ENCODE assay signal across 14 cellular contexts in the genomic region with DNA sequence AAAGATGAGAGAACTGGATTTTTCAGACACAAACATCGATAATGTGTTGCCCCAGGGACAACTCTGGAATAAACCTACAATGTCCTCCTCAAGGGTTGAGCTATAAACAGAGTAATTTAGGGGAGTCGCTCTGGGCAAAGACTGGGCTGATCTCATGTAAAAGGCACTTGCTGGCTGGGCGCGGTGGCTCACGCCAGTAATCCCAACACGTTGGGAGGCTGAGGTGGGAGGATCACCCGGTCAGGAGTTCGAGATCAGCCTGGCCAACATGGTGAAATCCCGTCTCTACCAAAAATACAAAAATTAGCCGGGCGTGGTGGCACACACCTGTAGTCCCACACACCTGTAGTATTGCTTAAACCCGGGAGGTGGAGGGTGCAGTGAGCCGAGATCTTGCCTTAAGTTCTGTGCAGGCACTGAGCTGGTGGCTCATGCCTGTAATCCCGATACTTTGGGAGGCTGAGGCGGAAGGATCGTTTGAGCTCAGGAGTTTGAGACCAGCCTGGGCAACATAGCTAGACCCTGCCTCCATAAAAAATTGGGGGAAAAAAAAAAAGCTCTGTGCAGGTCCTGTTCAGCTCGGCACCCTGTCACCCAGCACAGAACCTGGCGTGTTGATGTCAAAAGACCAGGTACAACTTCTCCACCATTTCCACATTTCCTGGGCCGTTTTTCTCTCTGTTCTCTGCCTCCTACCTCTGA. TPM values are rescaled to one million over a fixed set of nuclear protein-coding genes. Genes with fewer than 3 reads are reported as not detected.
DNase-seq lines count a peak whose midpoint lies in the region; ATAC-seq, FAIRE-seq and TF ChIP-seq lines count a peak whose summit lies in the region.
"Had no signal": no experiment of that assay in that cellular context is flagged by ENCODE, and none has a peak within 500 bp of the region (broad histone marks: within the 10 kb centered on the region; RNA-seq: fewer than 3 reads in every experiment).

No MANE protein-coding gene starts in this region.

- CTCF ChIA-PET in activated B cell treated with CpG ODN at 0.5 μM for 24 hours (lab: Charles Lee), result no interaction called here

- peaks cover 42% of the 10 kb centered on the region for H3K79me2 ChIP-seq in hepatocyte

- H3K27me3 ChIP-seq in hepatocyte (no peaks in the 10 kb centered on the region), stomach smooth muscle (ENCODE audit: control insufficient read depth in 1 of 2, insufficient read depth in 2 of 2, low read length in 2 of 2) (no peaks in the 10 kb centered on the region)
- H3K27me3 ChIP-seq: thyroid gland had no signal

- no peak for FAIRE-seq in GM19239 (lab: Jason Lieb, UNC)
- FAIRE-seq: D721Med, frontal cortex had no signal

- H3K27me3 Mint-ChIP-seq in activated naive CD4-positive, alpha-beta T cell treated with anti-CD3 and anti-CD28 coated beads, Interleukin-2, amount 50 U/mL, for 24 hours, result no peaks in the 10 kb centered on the region
- no peaks in the 10 kb centered on the region for H3K27me3 Mint-ChIP-seq in activated B cell treated with CpG ODN at 0.5 μM for 24 hours

- peaks cover 36% of the 10 kb centered on the region for H3K4me1 Mint-ChIP-seq in activated naive CD4-positive, alpha-beta T cell treated with anti-CD3 and anti-CD28 coated beads, Interleukin-2, amount 50 U/mL, for 24 hours
- peaks cover 33% of the 10 kb centered on the region for H3K4me1 Mint-ChIP-seq in activated B cell treated with CpG ODN at 0.5 μM for 24 hours

- WGBS in hepatocyte (ENCODE audit: low lambda C conversion rate, missing lambda C conversion rate), result 96% methylated on average over 19 of the region's 19 CpGs

- intact Hi-C loops in activated B cell treated with CpG ODN at 0.5 μM for 24 hours (cut with micrococcal nuclease), result loop anchor here (2.0 to 5.0 kb wide), 3 partner anchors 73 to 375 kb away; partner anchors contain the start of gene CERS4

- DNase-seq in activated naive CD4-positive, alpha-beta T cell treated with Interleukin-2 at 50 U/mL for 16 hours, result no peak
- DNase-seq in activated B cell treated with CpG ODN at 0.5 μM for 24 hours (no peak), hepatocyte (ENCODE audit: low spot score) (no peak), NCI-H82 treated with DMSO at 0.1 percent for 48 hours (lab: John Stamatoyannopoulos, UW; ENCODE audit: unreplicated experiment) (no peak), GM19239 (ENCODE audit: insufficient read length, low spot score) (no peak), foreskin melanocyte (no peak)
- DNase-seq: activated CD8-positive, alpha-beta memory T cell treated with anti-CD3 and anti-CD28 coated beads, Interleukin-2, amount 50 U/mL, for 4 hours; NCI-H69; thyroid gland had no signal

- H3K4me3 Mint-ChIP-seq in activated naive CD4-positive, alpha-beta T cell treated with anti-CD3 and anti-CD28 coated beads, Interleukin-2, amount 50 U/mL, for 24 hours, result peak overlapping the region; percentile 99
- peak overlapping the region; percentile 60 for H3K4me3 Mint-ChIP-seq in activated B cell treated with CpG ODN at 0.5 μM for 24 hours

- H3K27ac ChIP-seq in hepatocyte (no peak overlapping the region), stomach smooth muscle (ENCODE audit: low read length) (no peak overlapping the region)

- H3K4me3 ChIP-seq in hepatocyte (peak overlapping the region; percentile 45), stomach smooth muscle (ENCODE audit: low read length in 2 of 2) (peak overlapping the region; percentile 81 to 92)

- peak overlapping the region in 1 of 2 donors; percentile 96 for H3K9ac ChIP-seq in stomach smooth muscle (ENCODE audit: low read length in 2 of 2)

- H4K20me1 ChIP-seq in hepatocyte (ENCODE audit: insufficient read depth, poor library complexity, severe bottlenecking), result no peaks in the 10 kb centered on the region

- POLR2A ChIA-PET in activated B cell treated with CpG ODN at 0.5 μM for 24 hours (lab: Charles Lee), result interaction anchor here (1.6 to 2.6 kb wide), 2 partner anchors 63 to 73 kb away, joined by 7 to 13 read pairs; partner anchors contain the start of gene ELAVL1

- peak overlapping the region; percentile 90 for H3K4me2 ChIP-seq in hepatocyte

- TF ChIP-seq CTCF in activated B cell treated with CpG ODN at 0.5 μM for 24 hours (IDR thresholded peaks at IDR 0.05) (no peak), hepatocyte (IDR thresholded peaks at IDR 0.05; ENCODE audit: poor library complexity) (no peak)

- H3K9me2 ChIP-seq in hepatocyte (replicated peaks; ENCODE audit: insufficient read depth), result no peaks in the 10 kb centered on the region

- peak overlapping the region; percentile 35 for H3K27ac Mint-ChIP-seq in activated naive CD4-positive, alpha-beta T cell treated with anti-CD3 and anti-CD28 coated beads, Interleukin-2, amount 50 U/mL, for 24 hours
- no peak overlapping the region for H3K27ac Mint-ChIP-seq in activated B cell treated with CpG ODN at 0.5 μM for 24 hours

- H3K4me1 ChIP-seq in hepatocyte (ENCODE audit: insufficient read depth) (peaks cover 8% of the 10 kb centered on the region), stomach smooth muscle (ENCODE audit: control insufficient read depth, insufficient read depth, low read length) (peaks cover 36% of the 10 kb centered on the region)

- H3K9me3 ChIP-seq in hepatocyte (ENCODE audit: low read depth) (no peaks in the 10 kb centered on the region), stomach smooth muscle (ENCODE audit: control insufficient read depth in 2 of 2, low read length in 2 of 2) (no peaks in the 10 kb centered on the region)
- H3K9me3 ChIP-seq: thyroid gland had no signal

- ATAC-seq in activated B cell treated with CpG ODN at 0.5 μM for 24 hours (ENCODE audit: low read depth), result no peak
- ATAC-seq: right cardiac atrium had no signal

- H2AFZ ChIP-seq in hepatocyte, result no peak overlapping the region

- no peaks in the 10 kb centered on the region for H3K9me3 Mint-ChIP-seq in activated naive CD4-positive, alpha-beta T cell treated with anti-CD3 and anti-CD28 coated beads, Interleukin-2, amount 50 U/mL, for 24 hours
- no peaks in the 10 kb centered on the region for H3K9me3 Mint-ChIP-seq in activated B cell treated with CpG ODN at 0.5 μM for 24 hours

- peaks cover 11% of the 10 kb centered on the region for H3K36me3 Mint-ChIP-seq in activated naive CD4-positive, alpha-beta T cell treated with anti-CD3 and anti-CD28 coated beads, Interleukin-2, amount 50 U/mL, for 24 hours
- H3K36me3 Mint-ChIP-seq in activated B cell treated with CpG ODN at 0.5 μM for 24 hours (ENCODE audit: low read depth), result peaks cover 40% of the 10 kb centered on the region

- H3K36me3 ChIP-seq in hepatocyte (replicated peaks; ENCODE audit: insufficient read depth, low read depth), result no peaks in the 10 kb centered on the region
- H3K36me3 ChIP-seq in stomach smooth muscle (ENCODE audit: control insufficient read depth in 2 of 2, insufficient read depth in 2 of 2, low read length in 2 of 2), result peaks cover 19 to 29% of the 10 kb centered on the region in 2 donors

RNA-seq across cellular contexts. Expression of gene TIMM44, which starts 1.4 kb away (rescaled TPM):
- 78.4 and 92.5 TPM in 2 replicates for total RNA-seq in activated B cell treated with CpG ODN at 0.5 μM for 24 hours
- 52.0 and 61.7 TPM in 2 replicates for total RNA-seq in hepatocyte
- polyA plus RNA-seq in hepatocyte, result 40.7 and 54.9 TPM in 2 replicates

RNA-seq across cellular contexts. Expression of gene CTXN1, which starts 16.1 kb away (rescaled TPM):
- not detected in 2 replicates for total RNA-seq in activated B cell treated with CpG ODN at 0.5 μM for 24 hours
- total RNA-seq in hepatocyte, result 4.3 and 5.2 TPM in 2 replicates
- 13.5 and 14.5 TPM in 2 replicates for polyA plus RNA-seq in hepatocyte

RNA-seq across cellular contexts. Expression of gene SNAPC2, which starts 21.9 kb away (rescaled TPM):
- total RNA-seq in activated B cell treated with CpG ODN at 0.5 μM for 24 hours, result 14.4 and 15.3 TPM in 2 replicates
- total RNA-seq in hepatocyte, result 6.5 and 11.8 TPM in 2 replicates
- 17.5 and 21.0 TPM in 2 replicates for polyA plus RNA-seq in hepatocyte

RNA-seq across cellular contexts. Expression of gene TGFBR3L, which starts 27.4 kb away (rescaled TPM):
- total RNA-seq in activated B cell treated with CpG ODN at 0.5 μM for 24 hours (not detected in 2 replicates), hepatocyte (0.52 TPM in 1 of 2 replicates, not detected in the other)
- 3.3 and 8.5 TPM in 2 replicates for polyA plus RNA-seq in hepatocyte
- total RNA-seq: frontal cortex, thyroid gland had no signal

RNA-seq across cellular contexts. Expression of gene MAP2K7, which starts 38.4 kb away (rescaled TPM):
- total RNA-seq in activated B cell treated with CpG ODN at 0.5 μM for 24 hours (46.3 and 52.8 TPM in 2 replicates), hepatocyte (13.6 and 13.8 TPM in 2 replicates)
- 11.8 and 12.8 TPM in 2 replicates for polyA plus RNA-seq in hepatocyte
